ENCODE assay signal across 9 cellular contexts in the genomic region with DNA sequence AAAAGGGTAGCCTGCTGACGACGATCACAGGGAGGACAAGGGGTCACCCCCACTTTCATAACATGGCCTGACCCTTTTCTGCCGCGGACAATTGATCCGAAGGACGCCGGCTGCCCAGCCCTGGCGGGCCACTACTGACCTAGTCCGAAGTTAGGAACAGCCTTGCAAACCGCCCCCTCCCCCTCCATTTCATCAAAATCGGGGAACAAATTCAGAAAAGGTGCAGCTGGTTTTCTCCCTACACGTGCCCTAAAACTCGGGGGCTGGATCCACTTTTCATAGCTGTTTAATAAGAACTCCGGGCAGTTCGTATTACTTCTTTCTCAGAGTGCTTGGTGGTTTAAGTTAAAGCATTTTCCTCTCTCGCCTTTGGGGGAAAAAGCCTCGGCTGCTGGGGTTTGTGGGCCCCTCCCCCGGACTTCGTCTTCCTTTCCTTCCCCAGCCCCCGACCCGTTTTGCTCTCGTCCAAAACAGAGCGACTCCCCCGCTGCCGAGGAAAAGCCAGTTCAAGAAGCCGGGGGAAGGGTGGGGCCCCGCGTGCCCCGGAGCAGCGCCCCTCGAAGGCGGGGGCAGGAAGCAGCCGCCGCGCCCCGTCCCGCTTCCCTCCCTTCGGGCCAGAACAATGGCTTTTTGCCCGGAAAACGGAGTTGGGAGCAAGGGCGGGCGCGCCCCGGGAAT. TPM values are rescaled to one million over a fixed set of nuclear protein-coding genes. Genes with fewer than 3 reads are reported as not detected.
A peak's percentile ranks its signal among the peaks of the same experiment; 100 is the strongest.
DNase-seq lines count a peak whose midpoint lies in the region; ATAC-seq and TF ChIP-seq lines count a peak whose summit lies in the region.
"Had no signal": no experiment of that assay in that cellular context is flagged by ENCODE, and none has a peak within 500 bp of the region (broad histone marks: within the 10 kb centered on the region; RNA-seq: fewer than 3 reads in every experiment).

No MANE protein-coding gene starts in this region.

- peak overlapping the region in 3 of 4 experiments; percentile 29 to 49 (median 38) for H3K4me3 ChIP-seq in fibroblast of lung (replicated peaks in 1 of 4; ENCODE audit: control extremely low read depth in 1 of 4, insufficient read depth in 1 of 4, low read depth in 3 of 4, low read length in 4 of 4)

- H2AFZ ChIP-seq in fibroblast of lung (ENCODE audit: low read length), result no peak overlapping the region

- H3K4me3 Mint-ChIP-seq in CD14-positive monocyte, result peak overlapping the region; percentile 73 to 88
- H3K4me3 Mint-ChIP-seq in naive thymus-derived CD8-positive, alpha-beta T cell, result peak overlapping the region; percentile 61 to 86 (median 72)

- intact Hi-C loops in CD14-positive monocyte (cut with micrococcal nuclease), result no loop called here

- H4K20me1 ChIP-seq in fibroblast of lung (ENCODE audit: control insufficient read depth, extremely low read depth, insufficient read depth, low read length), result no peaks in the 10 kb centered on the region

- H3K27me3 ChIP-seq in fibroblast of lung (ENCODE audit: control insufficient read depth, insufficient read depth, low read length), result peaks cover 38% of the 10 kb centered on the region

- peaks cover 0 to 8% (median 3%) of the 10 kb centered on the region in 7 donors for H3K9me3 Mint-ChIP-seq in CD14-positive monocyte
- H3K9me3 Mint-ChIP-seq in naive thymus-derived CD8-positive, alpha-beta T cell, result peaks cover 0 to 1% (median 0%) of the 10 kb centered on the region in 9 donors

- H3K9me3 ChIP-seq in fibroblast of lung (ENCODE audit: control insufficient read depth, insufficient read depth, low read depth, low read length), result no peaks in the 10 kb centered on the region

- no peak overlapping the region for H3K9ac ChIP-seq in fibroblast of lung (ENCODE audit: insufficient read depth, low read length)

- TF ChIP-seq CTCF in CD14-positive monocyte (IDR thresholded peaks at IDR 0.05) (no peak), LNCAP (IDR thresholded peaks at IDR 0.05) (peak; percentile 51), VCaP (conservative IDR thresholded peaks at IDR 0.05) (peak; percentile 17; the same call in 1 of the 2 replicates), fibroblast of lung (conservative IDR thresholded peaks at IDR 0.05 in 1 of 2, IDR thresholded peaks at IDR 0.05 in 1 of 2; ENCODE audit: low read depth in 1 of 2, low read length in 2 of 2) (peak; percentile 19 to 27)

- ATAC-seq in GM18519 (IDR thresholded peaks at IDR 0.05; ENCODE audit: low FRiP score, unreplicated experiment), result peak; percentile 14
- peak; percentile 31 to 59 for ATAC-seq in naive thymus-derived CD8-positive, alpha-beta T cell

- H3K27me3 Mint-ChIP-seq in CD14-positive monocyte (ENCODE audit: low read depth in 3 of 3), result peaks cover 54 to 90% (median 72%) of the 10 kb centered on the region in 3 donors
- H3K27me3 Mint-ChIP-seq in naive thymus-derived CD8-positive, alpha-beta T cell, result peaks cover 19 to 81% (median 46%) of the 10 kb centered on the region in 5 donors

- peaks cover 2% of the 10 kb centered on the region for H3K4me1 ChIP-seq in fibroblast of lung (ENCODE audit: control insufficient read depth, extremely low read depth, insufficient read depth, low read length)

- peaks cover 35% of the 10 kb centered on the region for H3K4me1 Mint-ChIP-seq in CD14-positive monocyte
- H3K4me1 Mint-ChIP-seq in naive thymus-derived CD8-positive, alpha-beta T cell, result peaks cover 29 to 46% (median 39%) of the 10 kb centered on the region in 4 donors

- no peaks in the 10 kb centered on the region for H3K79me2 ChIP-seq in fibroblast of lung (ENCODE audit: control insufficient read depth, insufficient read depth, low read length)

- no peak for DNase-seq in CD14-positive monocyte (ENCODE audit: low spot score)
- DNase-seq in fibroblast of lung (ENCODE audit: low read depth in 2 of 2), result peak; percentile 42 to 67
- peak in 4 of 10 donors; percentile 39 to 45 (median 43) for DNase-seq in naive thymus-derived CD8-positive, alpha-beta T cell
- no peak for DNase-seq in D341Med (ENCODE audit: low spot score)
- no peak for DNase-seq in activated CD4-positive, CD25-positive, alpha-beta regulatory T cell (lab: John Stamatoyannopoulos, UW)

- H3K27ac ChIP-seq in VCaP (peak overlapping the region; percentile 89), fibroblast of lung (ENCODE audit: insufficient read depth, low read length) (no peak overlapping the region)

- peak overlapping the region; percentile 48 for H3K4me2 ChIP-seq in fibroblast of lung (ENCODE audit: extremely low read depth, insufficient read depth, low read length)

- POLR2A ChIA-PET in naive thymus-derived CD8-positive, alpha-beta T cell (lab: Charles Lee), result interaction anchor here (0.6 to 1.9 kb wide), 3 partner anchors 19 to 60 kb away, joined by 3 to 15 read pairs (median 4); partner anchors contain the start of gene CBX8

- H3K36me3 ChIP-seq in fibroblast of lung (ENCODE audit: control insufficient read depth, insufficient read depth, low read length), result peaks cover 1% of the 10 kb centered on the region

- H3K36me3 Mint-ChIP-seq in CD14-positive monocyte, result peaks cover 7 to 8% of the 10 kb centered on the region in 2 donors
- no peaks in the 10 kb centered on the region for H3K36me3 Mint-ChIP-seq in naive thymus-derived CD8-positive, alpha-beta T cell

- H3K27ac Mint-ChIP-seq in CD14-positive monocyte, result peak overlapping the region in 1 of 7 donors; percentile 48
- peak overlapping the region in 1 of 10 donors; percentile 43 for H3K27ac Mint-ChIP-seq in naive thymus-derived CD8-positive, alpha-beta T cell

RNA-seq across cellular contexts. Expression of gene CBX2, which starts 0.6 kb away (rescaled TPM):
- polyA plus RNA-seq in CD14-positive monocyte, result under 1 TPM in 1 of 2 donors, not detected in 1; 0.09 TPM
- 0.83 and 1.3 TPM in 2 replicates for total RNA-seq in fibroblast of lung
- polyA plus RNA-seq in fibroblast of lung, result 0.77 and 1.3 TPM in 2 replicates
- 0.91 and 2.2 TPM in 2 replicates for polyA plus RNA-seq in fibroblast of lung (2012)
- 0.35 and 3.1 TPM in 2 replicates for polyA minus RNA-seq in fibroblast of lung (ENCODE audit: low replicate concordance)
- 1 to 10 TPM; 1.2 to 1.6 TPM for total RNA-seq in naive thymus-derived CD8-positive, alpha-beta T cell
- polyA plus RNA-seq in naive thymus-derived CD8-positive, alpha-beta T cell, result under 1 TPM; 0.16 to 0.60 (median 0.46) TPM

RNA-seq across cellular contexts. Expression of gene CBX8, which starts 19.6 kb away (rescaled TPM):
- polyA plus RNA-seq in CD14-positive monocyte (1 to 10 TPM; 2.5 TPM), fibroblast of lung (0.19 and 0.41 TPM in 2 replicates)
- 3.3 and 4.0 TPM in 2 replicates for total RNA-seq in fibroblast of lung
- polyA plus RNA-seq in fibroblast of lung (2012), result 4.9 and 5.2 TPM in 2 replicates
- 1.5 and 6.8 TPM in 2 replicates for polyA minus RNA-seq in fibroblast of lung (ENCODE audit: low replicate concordance)
- 1 to 10 TPM; 2.0 to 2.4 TPM for total RNA-seq in naive thymus-derived CD8-positive, alpha-beta T cell
- 1 to 10 TPM in 1 of 3 donors, under 1 TPM in 2; 0.13 to 1.4 (median 0.77) TPM for polyA plus RNA-seq in naive thymus-derived CD8-positive, alpha-beta T cell

RNA-seq across cellular contexts. Expression of gene ENPP7, which starts 46.6 kb away (rescaled TPM):
- polyA plus RNA-seq in CD14-positive monocyte, result not detected
- total RNA-seq in fibroblast of lung, result not detected in 2 replicates
- polyA plus RNA-seq in fibroblast of lung, result not detected in 2 replicates
- not detected in 2 replicates for polyA plus RNA-seq in fibroblast of lung (2012)
- not detected in 2 replicates for polyA minus RNA-seq in fibroblast of lung (ENCODE audit: low replicate concordance)
- total RNA-seq in naive thymus-derived CD8-positive, alpha-beta T cell, result under 1 TPM in 1 of 2 experiments, not detected in 1; 0.29 TPM
- polyA plus RNA-seq in naive thymus-derived CD8-positive, alpha-beta T cell, result not detected
- total RNA-seq: T-helper 2 cell treated with Interferon-gamma antibody and Interleukin-4, amounts not matched to agents 100 ng/mL and 5 ng/mL, for 36 hours had no signal

Comparison
In these comparisons a context has a peak if more than half of its experiments do, and no peak if none do; other contexts are left out.
1. DNase-seq: peak in fibroblast of lung (2 of 2); none in CD14-positive monocyte (single experiment), D341Med (single experiment) and activated CD4-positive, CD25-positive, alpha-beta regulatory T cell (0 of 4).